Comparison of ENCODE assay signal across 7 cellular contexts in the genomic region with DNA sequence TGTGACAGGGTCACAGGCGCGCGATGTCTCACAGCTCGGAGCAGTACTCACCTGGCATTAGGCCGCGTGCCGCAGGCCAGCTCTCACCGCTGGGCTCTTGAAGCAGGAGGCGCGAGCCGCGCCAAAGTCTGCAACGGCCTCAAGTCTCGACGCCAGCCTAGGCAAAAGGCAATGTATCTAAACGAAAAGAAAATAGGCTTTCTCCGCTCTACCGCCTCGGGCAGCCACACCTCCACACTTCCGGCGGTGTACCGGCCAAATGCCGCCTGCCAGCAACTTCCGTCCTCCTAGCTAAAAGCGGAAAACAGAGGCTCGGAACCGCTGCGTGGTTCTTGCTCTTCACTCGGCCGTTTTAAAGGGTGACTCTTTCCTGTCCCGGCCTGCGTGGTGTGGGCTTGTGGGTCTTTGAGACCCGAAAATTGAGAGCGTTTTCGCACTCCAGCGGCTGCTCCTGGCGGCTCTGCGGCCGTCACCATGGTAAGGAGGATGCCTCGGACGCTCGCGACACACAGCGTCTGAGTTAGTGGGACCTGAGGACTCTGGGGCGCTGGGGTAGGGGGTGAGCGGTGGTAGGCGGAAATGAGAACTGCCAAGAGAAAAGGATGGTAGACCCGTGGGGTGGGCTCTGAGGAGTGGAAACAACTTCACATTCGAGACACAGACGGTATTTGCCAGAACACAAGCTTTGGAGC.
DNase-seq lines count a peak whose midpoint lies in the region; ATAC-seq and TF ChIP-seq lines count a peak whose summit lies in the region.

A gene with protein sequence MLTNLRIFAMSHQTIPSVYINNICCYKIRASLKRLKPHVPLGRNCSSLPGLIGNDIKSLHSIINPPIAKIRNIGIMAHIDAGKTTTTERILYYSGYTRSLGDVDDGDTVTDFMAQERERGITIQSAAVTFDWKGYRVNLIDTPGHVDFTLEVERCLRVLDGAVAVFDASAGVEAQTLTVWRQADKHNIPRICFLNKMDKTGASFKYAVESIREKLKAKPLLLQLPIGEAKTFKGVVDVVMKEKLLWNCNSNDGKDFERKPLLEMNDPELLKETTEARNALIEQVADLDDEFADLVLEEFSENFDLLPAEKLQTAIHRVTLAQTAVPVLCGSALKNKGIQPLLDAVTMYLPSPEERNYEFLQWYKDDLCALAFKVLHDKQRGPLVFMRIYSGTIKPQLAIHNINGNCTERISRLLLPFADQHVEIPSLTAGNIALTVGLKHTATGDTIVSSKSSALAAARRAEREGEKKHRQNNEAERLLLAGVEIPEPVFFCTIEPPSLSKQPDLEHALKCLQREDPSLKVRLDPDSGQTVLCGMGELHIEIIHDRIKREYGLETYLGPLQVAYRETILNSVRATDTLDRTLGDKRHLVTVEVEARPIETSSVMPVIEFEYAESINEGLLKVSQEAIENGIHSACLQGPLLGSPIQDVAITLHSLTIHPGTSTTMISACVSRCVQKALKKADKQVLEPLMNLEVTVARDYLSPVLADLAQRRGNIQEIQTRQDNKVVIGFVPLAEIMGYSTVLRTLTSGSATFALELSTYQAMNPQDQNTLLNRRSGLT (minus strand): TSS at position 231 of the 692 bp plus-strand sequence. CDS start 3,375 bp downstream, outside the sequence.
A gene (plus strand): TSS at position 363 of the 692 bp plus-strand sequence. CDS start 112 bp downstream, at position 475.

- TF ChIP-seq CTCF in astrocyte of the spinal cord (IDR thresholded peaks at IDR 0.05; ENCODE audit: low read depth, low read length) = no peak
- no peak for TF ChIP-seq CTCF in retinal pigment epithelial cell (conservative IDR thresholded peaks at IDR 0.05; ENCODE audit: low read depth, low read length)

- H3K4me3 ChIP-seq in astrocyte of the spinal cord (ENCODE audit: low read depth, low read length) (peak within 1 kb of the TSS; percentile 98), retinal pigment epithelial cell (ENCODE audit: low read length) (peak within 1 kb of the TSS; percentile 99)

- ATAC-seq in GM18508 (IDR thresholded peaks at IDR 0.05; ENCODE audit: insufficient read depth, unreplicated experiment) (peak; percentile 66), HG03025 (IDR thresholded peaks at IDR 0.05; ENCODE audit: low FRiP score, unreplicated experiment) (peak; percentile 81)

- DNase-seq in NCI-H2081 (lab: John Stamatoyannopoulos, UW) (peak; percentile 85 to 94), T1000 (lab: John Stamatoyannopoulos, UW) (peak; percentile 85), astrocyte of the spinal cord (ENCODE audit: low read depth, low spot score) (peak; percentile 96), hippocampal formation (lab: John Stamatoyannopoulos, UW) (peak; percentile 91 to 92), retinal pigment epithelial cell (ENCODE audit: low read depth) (peak; percentile 82)

- in situ Hi-C loops in astrocyte of the spinal cord (cut with HindIII; ENCODE audit: low sequenced_read_pairs) = no loop called here

Comparison
In these comparisons a context has a peak if more than half of its experiments do, and no peak if none do; other contexts are left out.
1. Peak in every context shown above with its lines: DNase-seq, ATAC-seq and H3K4me3 ChIP-seq.